8 cellular contexts compared by ENCODE assay signal in genomic region chr3:186932281-186933181, GRCh38. TPM values are rescaled to one million over a fixed set of nuclear protein-coding genes. Genes with fewer than 3 reads are reported as not detected.
DNase-seq lines count a peak whose midpoint lies in the region; ATAC-seq and TF ChIP-seq lines count a peak whose summit lies in the region.

No MANE protein-coding gene starts in this region.

- H3K9me3 Mint-ChIP-seq in CD4-positive, alpha-beta T cell: no peaks in the 10 kb centered on the region

- intact Hi-C loops in CD4-positive, alpha-beta T cell (cut with DNase I, micrococcal nuclease): loop anchor here (5.0 to 10.0 kb wide), 5 partner anchors 55 to 358 kb away; partner anchors contain the start of gene DNAJB11 (in 1 of the 2)
- intact Hi-C loops in aorta (cut with DNase I): loop anchor here (5.0 kb wide), 4 partner anchors 40 to 170 kb away; no protein-coding TSS in a partner anchor

- no peaks in the 10 kb centered on the region for H3K9me3 ChIP-seq in CD4-positive, alpha-beta T cell (ENCODE audit: control insufficient read depth, low read length)
- H3K9me3 ChIP-seq in mesodermal cell (ENCODE audit: control insufficient read depth, low read length) (no peaks in the 10 kb centered on the region), aorta (ENCODE audit: control insufficient read depth, low read length) (no peaks in the 10 kb centered on the region)

- CTCF ChIA-PET in CD4-positive, alpha-beta T cell (lab: Charles Lee): interaction anchor here (0.8 to 3.9 kb wide), 11 partner anchors 9 to 233 kb away, joined by 3 to 23 read pairs (median 4); partner anchors contain the start of gene RPL39L

- POLR2A ChIA-PET in CD4-positive, alpha-beta T cell (lab: Charles Lee): interaction anchor here (0.8 to 5.3 kb wide), 19 partner anchors 10 to 207 kb away, joined by 3 to 88 read pairs (median 6); partner anchors contain the start of genes EIF4A2 and RPL39L

- peaks cover 55% of the 10 kb centered on the region for H3K4me1 Mint-ChIP-seq in CD4-positive, alpha-beta T cell (ENCODE audit: low read depth)

- no peaks in the 10 kb centered on the region for H3K27me3 Mint-ChIP-seq in CD4-positive, alpha-beta T cell

- no peak for TF ChIP-seq CTCF in CD4-positive, alpha-beta T cell (IDR thresholded peaks at IDR 0.05)

- H3K4me3 ChIP-seq in mesodermal cell (ENCODE audit: extremely low read depth, insufficient read depth, low read length, poor library complexity, severe bottlenecking) (peak overlapping the region; percentile 87), aorta (ENCODE audit: low read length in 2 of 2) (peak overlapping the region; percentile 57 to 76)

- 53 to 57% methylated on average over 12 of the region's 15 CpGs for WGBS in mesodermal cell (ENCODE audit: insufficient coverage in 2 of 2), 2 experiments
- 15% methylated on average over 15 of the region's 15 CpGs for WGBS in aorta, 2 donors

- H3K36me3 Mint-ChIP-seq in CD4-positive, alpha-beta T cell (ENCODE audit: low read depth): peaks cover 73% of the 10 kb centered on the region

- H3K27ac Mint-ChIP-seq in CD4-positive, alpha-beta T cell: peak overlapping the region; percentile 94

- peak overlapping the region; percentile 100 for H3K4me3 Mint-ChIP-seq in CD4-positive, alpha-beta T cell

- H3K36me3 ChIP-seq in mesodermal cell (ENCODE audit: control insufficient read depth, insufficient read depth, low read length) (peaks cover 39% of the 10 kb centered on the region), aorta (ENCODE audit: control insufficient read depth in 1 of 2, insufficient read depth in 2 of 2, low read length in 1 of 2) (no peaks in the 10 kb centered on the region)

- ATAC-seq in CD4-positive, alpha-beta T cell (ENCODE audit: poor library complexity): no peak
- ATAC-seq in aorta (ENCODE audit: low FRiP score) (no peak), HG03135 (IDR thresholded peaks at IDR 0.05; ENCODE audit: unreplicated experiment) (no peak), HG02973 (IDR thresholded peaks at IDR 0.05; ENCODE audit: unreplicated experiment) (no peak)

- H3K27me3 ChIP-seq in CD4-positive, alpha-beta T cell (ENCODE audit: control insufficient read depth, insufficient read depth, low read length): no peaks in the 10 kb centered on the region
- no peaks in the 10 kb centered on the region for H3K27me3 ChIP-seq in aorta (ENCODE audit: control insufficient read depth in 1 of 2, insufficient read depth in 2 of 2, low read length in 1 of 2)

- H3K27ac ChIP-seq in CD4-positive, alpha-beta T cell (ENCODE audit: low read depth, low read length): peak overlapping the region; percentile 87
- H3K27ac ChIP-seq in caudate nucleus (ENCODE audit: low read depth, low read length): peak overlapping the region; percentile 80
- peak overlapping the region; percentile 2 for H3K27ac ChIP-seq in mesodermal cell (ENCODE audit: low read depth, low read length, severe bottlenecking)
- peak overlapping the region; percentile 62 to 74 for H3K27ac ChIP-seq in aorta (ENCODE audit: low read depth in 1 of 2, low read length in 2 of 2)

- no peak for DNase-seq in CD4-positive, alpha-beta T cell
- DNase-seq in NCI-H2196 (lab: John Stamatoyannopoulos, UW; ENCODE audit: unreplicated experiment) (peak; percentile 81), caudate nucleus (lab: John Stamatoyannopoulos, UW) (no peak), aorta (no peak), activated gamma-delta T cell (lab: John Stamatoyannopoulos, UW) (no peak)

- H3K4me1 ChIP-seq in mesodermal cell (ENCODE audit: control insufficient read depth, insufficient read depth, low read length, poor library complexity, severe bottlenecking) (no peaks in the 10 kb centered on the region), aorta (ENCODE audit: control insufficient read depth in 1 of 2, insufficient read depth in 2 of 2, low read length in 2 of 2) (no peaks in the 10 kb centered on the region)

RNA-seq across cellular contexts. Expression of gene ST6GAL1, which starts 2.2 kb away (rescaled TPM):
- total RNA-seq in CD4-positive, alpha-beta T cell: 10 to 100 TPM; 27.6 to 29.1 TPM
- 61.2 TPM for polyA plus RNA-seq in mesodermal cell (2013, experiment 1 of 2)
- 39.4 TPM for polyA plus RNA-seq in mesodermal cell (2013, experiment 2 of 2)
- total RNA-seq in aorta: 100 to 1,000 TPM in 1 of 2 donors, 10 to 100 TPM in 1; 80.3 to 140 TPM
- 10 to 100 TPM; 11.8 to 20.5 TPM for polyA plus RNA-seq in aorta

Comparison
In these comparisons a context has a peak if more than half of its experiments do, and no peak if none do; other contexts are left out.
1. H3K27ac ChIP-seq: peak in every context shown above with its lines; median percentile 87 in CD4-positive, alpha-beta T cell; 80 in caudate nucleus; 68 in aorta; 2 in mesodermal cell.